13 cellular contexts compared by ENCODE assay signal in the genomic region with DNA sequence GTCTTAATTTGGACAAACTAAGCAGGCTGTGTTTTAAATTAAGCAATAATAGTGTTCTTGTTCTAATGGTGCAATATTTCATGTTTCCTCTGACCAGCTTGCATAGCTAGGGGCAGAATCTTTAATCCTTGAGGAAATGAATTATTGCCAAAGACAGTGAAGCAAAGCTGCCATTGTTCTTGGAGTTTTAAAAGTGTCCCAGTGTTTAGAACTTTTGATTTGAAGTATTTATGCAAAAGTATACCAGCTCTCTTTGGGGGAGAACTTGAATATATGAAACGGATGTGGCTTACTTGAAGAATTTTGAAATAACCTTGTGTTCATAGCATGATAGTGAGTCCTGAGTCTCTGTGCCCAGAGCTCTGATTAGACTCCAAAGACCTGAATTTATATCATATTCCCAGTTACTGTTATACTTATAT. TPM values are rescaled to one million over a fixed set of nuclear protein-coding genes. Genes with fewer than 3 reads are reported as not detected.
DNase-seq lines count a peak whose midpoint lies in the region; ATAC-seq and TF ChIP-seq lines count a peak whose summit lies in the region.
"Had no signal": no experiment of that assay in that cellular context is flagged by ENCODE, and none has a peak within 500 bp of the region (broad histone marks: within the 10 kb centered on the region; RNA-seq: fewer than 3 reads in every experiment).

No MANE protein-coding gene starts in this region.

- H3K27ac ChIP-seq in CD8-positive, alpha-beta T cell (ENCODE audit: low read depth, low read length), result no peak overlapping the region
- H3K27ac ChIP-seq in HL-60 (replicated peaks), result peak overlapping the region; percentile 44

- H3K9me3 Mint-ChIP-seq in CD8-positive, alpha-beta T cell, result no peaks in the 10 kb centered on the region
- H3K9me3 Mint-ChIP-seq in T-helper 1 cell treated with Interleukin-12 subunit alpha and Interleukin-12 subunit beta and Interleukin-4 antibody, amounts not matched to agents 30 μg/mL and 1 μg/mL, for 36 hours, result no peaks in the 10 kb centered on the region
- H3K9me3 Mint-ChIP-seq in immature natural killer cell, result no peaks in the 10 kb centered on the region
- H3K9me3 Mint-ChIP-seq: endodermal cell had no signal

- POLR2A ChIA-PET in CD8-positive, alpha-beta T cell (lab: Charles Lee), result interaction anchor here (0.5 to 8.9 kb wide), 10 partner anchors 8 to 304 kb away, joined by 3 to 150 read pairs (median 8); partner anchors contain the start of gene ITGA6

- no peaks in the 10 kb centered on the region for H3K27me3 ChIP-seq in CD8-positive, alpha-beta T cell (ENCODE audit: insufficient read depth, low read length)
- H3K27me3 ChIP-seq in HL-60 (ENCODE audit: insufficient read depth, poor library complexity, severe bottlenecking), result no peaks in the 10 kb centered on the region

- CTCF ChIA-PET in CD8-positive, alpha-beta T cell (lab: Charles Lee), result interaction anchor here (1.0 to 13.1 kb wide), 27 partner anchors 11 to 369 kb away, joined by 3 to 657 read pairs (median 8); partner anchors contain the start of gene ITGA6

- H3K4me3 Mint-ChIP-seq in CD8-positive, alpha-beta T cell, result peak overlapping the region; percentile 81
- H3K4me3 Mint-ChIP-seq in T-helper 1 cell treated with Interleukin-12 subunit alpha and Interleukin-12 subunit beta and Interleukin-4 antibody, amounts not matched to agents 30 μg/mL and 1 μg/mL, for 36 hours, result peak overlapping the region; percentile 41
- peak overlapping the region; percentile 29 to 74 (median 68) for H3K4me3 Mint-ChIP-seq in immature natural killer cell
- H3K4me3 Mint-ChIP-seq: endodermal cell had no signal

- no peaks in the 10 kb centered on the region for H3K9me3 ChIP-seq in CD8-positive, alpha-beta T cell (ENCODE audit: low read length)
- H3K9me3 ChIP-seq: lower lobe of right lung had no signal

- intact Hi-C loops in CD8-positive, alpha-beta T cell (cut with DNase I, micrococcal nuclease), result loop anchor here (5.0 to 10.0 kb wide), 4 partner anchors 188 to 773 kb away; partner anchors contain the start of genes DYNC1I2 (in 1 of the 2) and HAT1 (in 1 of the 2)

- DNase-seq in CD8-positive, alpha-beta T cell, result no peak
- DNase-seq in HL-60 (ENCODE audit: low read depth in 1 of 2, low spot score in 1 of 2), result peak; percentile 44 to 67
- no peak for DNase-seq in immature natural killer cell
- no peak for DNase-seq in NCI-H128 (lab: John Stamatoyannopoulos, UW; ENCODE audit: unreplicated experiment)
- no peak for DNase-seq in NCI-H1105 treated with DMSO at 0.1 percent for 48 hours (lab: John Stamatoyannopoulos, UW)
- DNase-seq: activated T-cell treated with anti-CD3 and anti-CD28 coated beads for 4 hours, endodermal cell, hippocampal formation, lower lobe of right lung, NCI-H1092, nucleus accumbens had no signal

- no peak for TF ChIP-seq CTCF in CD8-positive, alpha-beta T cell (IDR thresholded peaks at IDR 0.05)
- no peak for TF ChIP-seq CTCF in HL-60 (IDR thresholded peaks at IDR 0.05; ENCODE audit: insufficient read depth, low read length)

- no peaks in the 10 kb centered on the region for H3K27me3 Mint-ChIP-seq in CD8-positive, alpha-beta T cell (ENCODE audit: low read depth)
- H3K27me3 Mint-ChIP-seq in T-helper 1 cell treated with Interleukin-12 subunit alpha and Interleukin-12 subunit beta and Interleukin-4 antibody, amounts not matched to agents 30 μg/mL and 1 μg/mL, for 36 hours (ENCODE audit: low read depth), result no peaks in the 10 kb centered on the region
- peaks cover 0 to 3% (median 2%) of the 10 kb centered on the region in 3 donors for H3K27me3 Mint-ChIP-seq in immature natural killer cell (ENCODE audit: low read depth in 3 of 3)

- H3K4me3 ChIP-seq in CD8-positive, alpha-beta T cell (ENCODE audit: low read depth, low read length), result no peak overlapping the region
- H3K4me3 ChIP-seq in HL-60 (replicated peaks; ENCODE audit: insufficient read depth, low read length), result no peak overlapping the region
- H3K4me3 ChIP-seq: lower lobe of right lung had no signal

- peaks cover 89% of the 10 kb centered on the region for H3K4me1 ChIP-seq in CD8-positive, alpha-beta T cell (ENCODE audit: insufficient read depth, low read length)

- H3K36me3 Mint-ChIP-seq in CD8-positive, alpha-beta T cell, result peaks cover 12% of the 10 kb centered on the region
- peaks cover 15% of the 10 kb centered on the region for H3K36me3 Mint-ChIP-seq in T-helper 1 cell treated with Interleukin-12 subunit alpha and Interleukin-12 subunit beta and Interleukin-4 antibody, amounts not matched to agents 30 μg/mL and 1 μg/mL, for 36 hours (ENCODE audit: low read depth)
- H3K36me3 Mint-ChIP-seq in immature natural killer cell, result peaks cover 0 to 3% (median 0%) of the 10 kb centered on the region in 3 donors

- ATAC-seq in CD8-positive, alpha-beta T cell, result no peak
- ATAC-seq in GM18870 (IDR thresholded peaks at IDR 0.05; ENCODE audit: unreplicated experiment), result no peak
- ATAC-seq: lower lobe of right lung had no signal

- peaks cover 94% of the 10 kb centered on the region for H3K4me1 Mint-ChIP-seq in CD8-positive, alpha-beta T cell (ENCODE audit: low read depth)
- H3K4me1 Mint-ChIP-seq in T-helper 1 cell treated with Interleukin-12 subunit alpha and Interleukin-12 subunit beta and Interleukin-4 antibody, amounts not matched to agents 30 μg/mL and 1 μg/mL, for 36 hours (ENCODE audit: low read depth), result peaks cover 73% of the 10 kb centered on the region
- H3K4me1 Mint-ChIP-seq in immature natural killer cell, result peaks cover 79 to 84% of the 10 kb centered on the region in 2 donors

- peak overlapping the region; percentile 94 for H3K27ac Mint-ChIP-seq in CD8-positive, alpha-beta T cell
- H3K27ac Mint-ChIP-seq in T-helper 1 cell treated with Interleukin-12 subunit alpha and Interleukin-12 subunit beta and Interleukin-4 antibody, amounts not matched to agents 30 μg/mL and 1 μg/mL, for 36 hours, result no peak overlapping the region
- peak overlapping the region; percentile 11 to 84 (median 78) for H3K27ac Mint-ChIP-seq in immature natural killer cell
- H3K27ac Mint-ChIP-seq: endodermal cell had no signal

- no peaks in the 10 kb centered on the region for H3K36me3 ChIP-seq in CD8-positive, alpha-beta T cell (ENCODE audit: insufficient read depth, low read length)
- H3K36me3 ChIP-seq: lower lobe of right lung had no signal

RNA-seq across cellular contexts. Expression of gene ITGA6, which starts 33.4 kb away (rescaled TPM):
- total RNA-seq in CD8-positive, alpha-beta T cell, result 10 to 100 TPM; 50.5 to 52.1 TPM
- 10 to 100 TPM; 26.8 to 39.9 (median 34.0) TPM for polyA plus RNA-seq in immature natural killer cell

Comparison
In these comparisons a context has a peak if more than half of its experiments do, and no peak if none do; other contexts are left out.
1. DNase-seq: peak in HL-60 (2 of 2); none in CD8-positive, alpha-beta T cell (0 of 7), immature natural killer cell (0 of 3), NCI-H128 (single experiment) and NCI-H1105 treated with DMSO at 0.1 percent for 48 hours (single experiment).
2. Peak in every context shown above with its lines, with median percentiles within 50 percentile points of each other: H3K4me3 Mint-ChIP-seq.